In the genomic region with DNA sequence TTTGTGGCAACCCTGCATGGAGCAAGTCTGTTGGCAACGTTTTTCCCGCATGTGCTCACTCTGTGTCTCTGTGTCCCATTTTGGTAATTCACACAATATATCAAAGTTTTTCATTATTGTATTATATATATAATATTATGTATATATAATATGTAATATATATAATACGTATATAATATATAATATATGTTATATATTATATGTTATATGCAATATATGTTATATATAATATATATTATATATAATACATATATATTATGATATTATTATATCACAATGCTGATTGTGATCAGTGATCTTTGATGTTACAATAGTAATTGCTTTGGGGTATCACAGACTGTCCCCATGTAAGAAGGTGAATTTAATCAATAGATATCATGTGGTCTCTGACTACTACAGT, we compare ENCODE assay signal across 17 cellular contexts.
DNase-seq lines count a peak whose midpoint lies in the region; FAIRE-seq and TF ChIP-seq lines count a peak whose summit lies in the region.
"Had no signal": no experiment of that assay in that cellular context is flagged by ENCODE, and none has a peak within 500 bp of the region (broad histone marks: within the 10 kb centered on the region; RNA-seq: fewer than 3 reads in every experiment).

No MANE protein-coding gene starts in this region.

- CTCF ChIA-PET in Calu3 (lab: Charles Lee): no interaction called here

- BruUV-seq in Calu3 (replicated peaks; lab: Mats Ljungman, UMichigan): no TSS peak

- H3K27me3 Mint-ChIP-seq in Calu3 (ENCODE audit: unreplicated experiment): no peaks in the 10 kb centered on the region
- H3K27me3 Mint-ChIP-seq: B cell; CD8-positive, alpha-beta memory T cell; IgD-negative memory B cell had no signal

- no peaks in the 10 kb centered on the region for H3K79me2 ChIP-seq in MM.1S (ENCODE audit: low read length)

- DNase-seq in kidney (no peak), Calu3 (no peak), MM.1S (no peak), NCI-H2196 (lab: John Stamatoyannopoulos, UW; ENCODE audit: unreplicated experiment) (no peak), GM19239 (ENCODE audit: insufficient read length, low spot score) (no peak)
- DNase-seq: 8988T; CD8-positive, alpha-beta memory T cell; COR-L47; GDM1 had no signal

- H3K36me3 ChIP-seq in kidney (ENCODE audit: control insufficient read depth in 1 of 2, insufficient read depth in 2 of 2, low read length in 2 of 2) (no peaks in the 10 kb centered on the region), MM.1S (replicated peaks; ENCODE audit: insufficient read depth, low read length) (no peaks in the 10 kb centered on the region)

- no peaks in the 10 kb centered on the region for H3K4me1 ChIP-seq in kidney (ENCODE audit: control insufficient read depth in 1 of 2, insufficient read depth in 1 of 2, low read depth in 1 of 2, low read length in 2 of 2)
- no peaks in the 10 kb centered on the region for H3K4me1 ChIP-seq in MM.1S (ENCODE audit: low read length)
- H3K4me1 ChIP-seq: BLaER1 treated with 17β-estradiol and CSF1 and Interleukin-3, amounts not matched to agents 10 nM and 100 nM had no signal

- H3K27me3 ChIP-seq in MM.1S (replicated peaks; ENCODE audit: insufficient read depth, low read length): no peaks in the 10 kb centered on the region
- H3K27me3 ChIP-seq: BLaER1 treated with 17β-estradiol and CSF1 and Interleukin-3, amounts not matched to agents 10 nM and 100 nM had no signal

- no peak overlapping the region for H3K4me2 ChIP-seq in MM.1S (ENCODE audit: low read depth, low read length)
- H3K4me2 ChIP-seq: BLaER1 treated with 17β-estradiol and CSF1 and Interleukin-3, amounts not matched to agents 10 nM and 100 nM had no signal

- intact Hi-C loops in kidney (cut with DNase I) (no loop called here), Calu3 (cut with micrococcal nuclease; ENCODE audit: unreplicated experiment) (no loop called here)

- H3F3A ChIP-seq in MM.1S (ENCODE audit: insufficient read depth, low read length): no peaks in the 10 kb centered on the region

- H3K9me3 Mint-ChIP-seq in Calu3 (ENCODE audit: low read depth, unreplicated experiment): peaks cover 2% of the 10 kb centered on the region

- no peaks in the 10 kb centered on the region for H3K4me1 Mint-ChIP-seq in Calu3 (ENCODE audit: low read depth, unreplicated experiment)
- H3K4me1 Mint-ChIP-seq: B cell; CD8-positive, alpha-beta memory T cell had no signal

- H3K9me3 ChIP-seq in kidney (ENCODE audit: control insufficient read depth in 1 of 2, low read length in 2 of 2) (peaks cover 0 to 3% of the 10 kb centered on the region in 2 donors), MM.1S (replicated peaks; ENCODE audit: insufficient read depth, low read length) (no peaks in the 10 kb centered on the region)

- no peaks in the 10 kb centered on the region for H3K9me2 ChIP-seq in MM.1S (replicated peaks; ENCODE audit: insufficient read depth, low read length)

- no peak overlapping the region for H3K4me3 Mint-ChIP-seq in Calu3 (ENCODE audit: low read depth, unreplicated experiment)
- H3K4me3 Mint-ChIP-seq: B cell; CD8-positive, alpha-beta memory T cell; IgD-negative memory B cell had no signal

- H3K27ac Mint-ChIP-seq in Calu3 (ENCODE audit: unreplicated experiment): no peak overlapping the region
- H3K27ac Mint-ChIP-seq: B cell; CD8-positive, alpha-beta memory T cell; IgD-negative memory B cell had no signal

- FAIRE-seq in G401.6 (lab: Jason Lieb, UNC) (peak; percentile 95), colon (lab: Jason Lieb, UNC) (peak; percentile 21), kidney (lab: Jason Lieb, UNC) (peak; percentile 70), GM19239 (lab: Jason Lieb, UNC) (no peak)
- FAIRE-seq: GM12892, HepG2 had no signal

- TF ChIP-seq CTCF in kidney (IDR thresholded peaks at IDR 0.05; ENCODE audit: borderline replicate concordance, extremely low read depth, insufficient read depth): no peak
- TF ChIP-seq CTCF in Calu3 (IDR thresholded peaks at IDR 0.05; ENCODE audit: unreplicated experiment): no peak
- no peak for TF ChIP-seq CTCF in MM.1S (IDR thresholded peaks at IDR 0.05; ENCODE audit: low read length)

- no peak overlapping the region for H3K9ac ChIP-seq in kidney (ENCODE audit: low read length in 2 of 2)
- H3K9ac ChIP-seq in MM.1S (ENCODE audit: low read length): no peak overlapping the region
- H3K9ac ChIP-seq: BLaER1 treated with 17β-estradiol and CSF1 and Interleukin-3, amounts not matched to agents 10 nM and 100 nM had no signal

- H3K4me3 ChIP-seq in kidney (ENCODE audit: low read length in 2 of 2) (no peak overlapping the region), MM.1S (ENCODE audit: low read length) (no peak overlapping the region)
- H3K4me3 ChIP-seq: BLaER1 treated with 17β-estradiol and CSF1 and Interleukin-3, amounts not matched to agents 10 nM and 100 nM; HAP-1 had no signal

- no peaks in the 10 kb centered on the region for H3K36me3 Mint-ChIP-seq in Calu3 (ENCODE audit: insufficient read depth, unreplicated experiment)

- H2AFZ ChIP-seq in MM.1S (ENCODE audit: low read length): no peak overlapping the region

- no peaks in the 10 kb centered on the region for H4K20me1 ChIP-seq in MM.1S (ENCODE audit: insufficient read depth, low read length)
- H4K20me1 ChIP-seq: BLaER1 treated with 17β-estradiol and CSF1 and Interleukin-3, amounts not matched to agents 10 nM and 100 nM had no signal

- no peak overlapping the region for H3K27ac ChIP-seq in kidney (ENCODE audit: low read depth in 2 of 2, low read length in 2 of 2)
- no peak overlapping the region for H3K27ac ChIP-seq in MM.1S (ENCODE audit: low read length)
- H3K27ac ChIP-seq: BLaER1 treated with 17β-estradiol and CSF1 and Interleukin-3, amounts not matched to agents 10 nM and 100 nM had no signal
